1 cellular context compared by ENCODE assay signal in the genomic region with DNA sequence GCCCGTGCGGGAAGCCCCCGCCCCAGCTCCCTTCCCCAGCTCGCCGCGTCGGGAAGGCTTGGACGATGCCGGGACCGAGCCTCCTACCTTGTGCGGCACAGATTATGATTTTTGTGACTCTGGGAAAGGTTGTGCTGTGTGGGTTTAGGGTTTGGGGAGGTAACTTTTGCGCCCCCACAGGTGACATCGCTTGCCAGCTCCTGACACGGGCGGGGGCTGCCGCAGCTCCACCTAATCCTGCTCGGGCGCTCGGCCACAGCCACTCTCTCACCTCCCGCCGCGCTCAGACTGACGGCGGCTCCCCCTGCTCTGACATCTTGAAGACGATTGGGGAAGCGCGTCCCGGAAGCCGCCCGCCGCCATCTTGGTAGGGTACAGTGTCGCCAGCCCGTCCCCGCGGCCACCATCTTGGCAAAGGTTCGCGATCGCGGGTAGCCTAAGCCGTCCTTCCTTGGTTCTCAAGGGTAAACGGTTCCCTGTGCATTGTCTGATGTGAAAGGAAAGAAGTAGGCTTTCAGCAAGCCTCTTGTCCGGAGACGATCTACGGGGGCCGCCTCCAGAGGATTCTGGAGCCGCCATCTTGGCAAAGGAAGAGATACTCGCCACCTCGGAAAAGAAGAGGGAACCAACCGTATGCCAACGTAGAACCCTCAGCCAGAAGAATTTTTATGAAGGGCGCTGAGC.
TF ChIP-seq lines count a peak whose summit lies in the region.

No MANE protein-coding gene starts in this region.

TF ChIP-seq in HEK293, 187 proteins besides CTCF, POLR2A, EP300 and RAD21 (continued from another document):
- TF ChIP-seq, protein P1, sequence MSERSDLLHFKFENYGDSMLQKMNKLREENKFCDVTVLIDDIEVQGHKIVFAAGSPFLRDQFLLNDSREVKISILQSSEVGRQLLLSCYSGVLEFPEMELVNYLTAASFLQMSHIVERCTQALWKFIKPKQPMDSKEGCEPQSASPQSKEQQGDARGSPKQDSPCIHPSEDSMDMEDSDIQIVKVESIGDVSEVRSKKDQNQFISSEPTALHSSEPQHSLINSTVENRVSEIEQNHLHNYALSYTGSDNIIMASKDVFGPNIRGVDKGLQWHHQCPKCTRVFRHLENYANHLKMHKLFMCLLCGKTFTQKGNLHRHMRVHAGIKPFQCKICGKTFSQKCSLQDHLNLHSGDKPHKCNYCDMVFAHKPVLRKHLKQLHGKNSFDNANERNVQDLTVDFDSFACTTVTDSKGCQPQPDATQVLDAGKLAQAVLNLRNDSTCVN (tag by site-specific recombination; optimal IDR thresholded peaks at IDR 0.05), result peak; percentile 93
- TF ChIP-seq SP7 (tag by site-specific recombination; IDR thresholded peaks at IDR 0.05) (peak; percentile 77), ZNF140 (tag by site-specific recombination; IDR thresholded peaks at IDR 0.05) (no peak), TCF7L2 (IDR thresholded peaks at IDR 0.05; ENCODE audit: borderline replicate concordance, low read depth, low read length) (no peak), ZNF114 (tag by site-specific recombination; IDR thresholded peaks at IDR 0.05) (no peak)
TF ChIP-seq in HEK293: peak in this region for 63.
